In the genomic region with DNA sequence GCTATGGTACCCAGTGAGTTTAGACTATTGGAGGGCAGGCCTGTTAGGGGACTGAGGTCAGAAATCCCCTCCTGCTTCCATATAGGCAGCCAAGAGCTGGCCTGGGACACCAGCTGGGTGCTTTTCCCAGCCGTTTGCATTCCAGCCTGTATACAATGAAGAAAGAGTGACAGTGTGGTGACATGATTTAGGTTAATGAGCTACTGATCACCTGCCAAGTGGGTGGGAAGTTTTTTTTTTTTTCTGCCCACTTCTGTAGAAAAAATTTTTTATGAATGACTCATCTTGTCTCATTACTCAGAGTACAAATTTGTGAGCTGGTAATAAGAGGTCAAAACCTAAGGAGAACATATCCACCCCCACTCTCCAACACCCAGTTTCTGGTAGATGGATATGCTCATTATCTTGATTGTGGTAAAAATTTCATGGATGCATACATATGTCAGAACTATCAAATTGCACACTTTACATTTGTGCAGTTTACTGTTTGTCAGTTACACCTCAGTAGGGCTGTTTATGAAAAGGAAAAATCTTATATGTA, we compare ENCODE assay signal across 2 cellular contexts.
A peak's percentile ranks its signal among the peaks of the same experiment; 100 is the strongest.
TF ChIP-seq lines count a peak whose summit lies in the region.

No MANE protein-coding gene starts in this region.

TF ChIP-seq in GM23338, 12 proteins besides CTCF, POLR2A, EP300 and RAD21 (continued from another document):
- TF ChIP-seq STAT1 (IDR thresholded peaks at IDR 0.05; ENCODE audit: unreplicated experiment): no peak
- TF ChIP-seq ZNF331 (CRISPR knock-in tag; IDR thresholded peaks at IDR 0.05; ENCODE audit: low read depth): no peak

TF ChIP-seq in SK-N-SH, 30 proteins besides CTCF, POLR2A, EP300 and RAD21 (continued from another document):
- TF ChIP-seq ZBTB33 (IDR thresholded peaks at IDR 0.05; ENCODE audit: borderline replicate concordance, low read depth) (no peak), JUND (IDR thresholded peaks at IDR 0.05) (peak; percentile 82), CHD2 (IDR thresholded peaks at IDR 0.05; ENCODE audit: low read length, partially characterized antibody) (no peak), RFX5 (IDR thresholded peaks at IDR 0.05; ENCODE audit: low read length) (no peak), GABPA (IDR thresholded peaks at IDR 0.05; ENCODE audit: low read depth) (no peak), PBX3 (IDR thresholded peaks at IDR 0.05) (peak; percentile 93), RCOR1 (IDR thresholded peaks at IDR 0.05; ENCODE audit: low read length) (no peak), NFIC (IDR thresholded peaks at IDR 0.05; ENCODE audit: borderline replicate concordance) (peak; percentile 82), FOSL2 (IDR thresholded peaks at IDR 0.05; ENCODE audit: borderline replicate concordance, low read depth) (peak; percentile 73), TEAD4 (IDR thresholded peaks at IDR 0.05; ENCODE audit: borderline replicate concordance, insufficient read depth) (peak; percentile 41; the same call in 1 of the 2 replicates), GATA2 (CRISPR knock-in tag; IDR thresholded peaks at IDR 0.05) (no peak), POLR2AphosphoS5 (IDR thresholded peaks at IDR 0.05; ENCODE audit: low read depth, low read length) (peak; percentile 24; the same call in 1 of the 2 replicates), ELF1 (IDR thresholded peaks at IDR 0.05) (no peak), EZH2phosphoT487 (IDR thresholded peaks at IDR 0.05; ENCODE audit: borderline replicate concordance, low read depth) (no peak), FOXM1 (IDR thresholded peaks at IDR 0.05; ENCODE audit: low read depth) (no peak), NRF1 (IDR thresholded peaks at IDR 0.05; ENCODE audit: low read depth, low read length) (no peak), SIN3A (IDR thresholded peaks at IDR 0.05; ENCODE audit: borderline replicate concordance, low read depth, low read length) (no peak), REST (IDR thresholded peaks at IDR 0.05; ENCODE audit: low read depth, low read length) (no peak), SMC3 (IDR thresholded peaks at IDR 0.05; ENCODE audit: low read depth, low read length) (no peak), MAX (IDR thresholded peaks at IDR 0.05; ENCODE audit: low read depth) (no peak), FOXJ3 (CRISPR knock-in tag; IDR thresholded peaks at IDR 0.05) (no peak), RXRA (IDR thresholded peaks at IDR 0.05; ENCODE audit: borderline replicate concordance, low read depth) (peak; percentile 62), TCF12 (IDR thresholded peaks at IDR 0.05) (peak; percentile 80), MEF2A (IDR thresholded peaks at IDR 0.05; ENCODE audit: borderline replicate concordance, low read depth) (no peak), TAF1 (IDR thresholded peaks at IDR 0.05; ENCODE audit: borderline replicate concordance, low read depth, low read length) (no peak), YY1 (IDR thresholded peaks at IDR 0.05; ENCODE audit: low read depth) (no peak)
- TF ChIP-seq, protein P1, sequence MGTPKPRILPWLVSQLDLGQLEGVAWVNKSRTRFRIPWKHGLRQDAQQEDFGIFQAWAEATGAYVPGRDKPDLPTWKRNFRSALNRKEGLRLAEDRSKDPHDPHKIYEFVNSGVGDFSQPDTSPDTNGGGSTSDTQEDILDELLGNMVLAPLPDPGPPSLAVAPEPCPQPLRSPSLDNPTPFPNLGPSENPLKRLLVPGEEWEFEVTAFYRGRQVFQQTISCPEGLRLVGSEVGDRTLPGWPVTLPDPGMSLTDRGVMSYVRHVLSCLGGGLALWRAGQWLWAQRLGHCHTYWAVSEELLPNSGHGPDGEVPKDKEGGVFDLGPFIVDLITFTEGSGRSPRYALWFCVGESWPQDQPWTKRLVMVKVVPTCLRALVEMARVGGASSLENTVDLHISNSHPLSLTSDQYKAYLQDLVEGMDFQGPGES (IDR thresholded peaks at IDR 0.05; ENCODE audit: low read depth, low read length): no peak
- TF ChIP-seq, protein P2, sequence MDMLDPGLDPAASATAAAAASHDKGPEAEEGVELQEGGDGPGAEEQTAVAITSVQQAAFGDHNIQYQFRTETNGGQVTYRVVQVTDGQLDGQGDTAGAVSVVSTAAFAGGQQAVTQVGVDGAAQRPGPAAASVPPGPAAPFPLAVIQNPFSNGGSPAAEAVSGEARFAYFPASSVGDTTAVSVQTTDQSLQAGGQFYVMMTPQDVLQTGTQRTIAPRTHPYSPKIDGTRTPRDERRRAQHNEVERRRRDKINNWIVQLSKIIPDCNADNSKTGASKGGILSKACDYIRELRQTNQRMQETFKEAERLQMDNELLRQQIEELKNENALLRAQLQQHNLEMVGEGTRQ (IDR thresholded peaks at IDR 0.05; ENCODE audit: borderline replicate concordance, low read depth, low read length): no peak
